ENCODE assay signal across 2 cellular contexts in the genomic region with DNA sequence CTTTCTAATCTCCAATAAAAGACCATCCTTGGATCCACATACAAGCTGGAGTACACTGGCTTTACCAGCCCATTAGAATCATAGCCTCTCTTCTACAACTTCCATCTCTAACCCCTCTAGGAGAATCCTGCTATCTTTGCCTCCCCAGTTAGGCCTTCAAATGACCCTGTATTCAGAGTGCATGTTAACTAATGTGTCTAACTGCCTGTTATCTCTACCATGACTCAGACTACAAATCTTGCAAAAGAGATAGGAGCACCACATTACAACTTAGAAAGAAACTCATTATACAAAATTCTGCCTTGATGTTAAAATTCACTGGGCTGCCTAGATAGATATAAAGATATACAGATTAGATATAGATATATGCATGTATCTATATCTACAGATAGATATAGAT.
A peak's percentile ranks its signal among the peaks of the same experiment; 100 is the strongest.
TF ChIP-seq lines count a peak whose summit lies in the region.

No MANE protein-coding gene starts in this region.

TF ChIP-seq in SK-N-SH treated with all-trans-retinoic acid at 6 μM for 48 hours, 23 proteins besides CTCF, POLR2A, EP300 and RAD21:
- TF ChIP-seq ISL1 (CRISPR knock-in tag; IDR thresholded peaks at IDR 0.05) (peak; percentile 31; the same call in 1 of the 2 replicates), ZNF8 (CRISPR knock-in tag; IDR thresholded peaks at IDR 0.05) (no peak)
TF ChIP-seq in SK-N-SH treated with all-trans-retinoic acid at 6 μM for 48 hours: peak in this region for 1.

TF ChIP-seq in SK-N-SH, 30 proteins besides CTCF, POLR2A, EP300 and RAD21:
- no peak for TF ChIP-seq YY1 (IDR thresholded peaks at IDR 0.05; ENCODE audit: low read depth)
- TF ChIP-seq, protein P1, sequence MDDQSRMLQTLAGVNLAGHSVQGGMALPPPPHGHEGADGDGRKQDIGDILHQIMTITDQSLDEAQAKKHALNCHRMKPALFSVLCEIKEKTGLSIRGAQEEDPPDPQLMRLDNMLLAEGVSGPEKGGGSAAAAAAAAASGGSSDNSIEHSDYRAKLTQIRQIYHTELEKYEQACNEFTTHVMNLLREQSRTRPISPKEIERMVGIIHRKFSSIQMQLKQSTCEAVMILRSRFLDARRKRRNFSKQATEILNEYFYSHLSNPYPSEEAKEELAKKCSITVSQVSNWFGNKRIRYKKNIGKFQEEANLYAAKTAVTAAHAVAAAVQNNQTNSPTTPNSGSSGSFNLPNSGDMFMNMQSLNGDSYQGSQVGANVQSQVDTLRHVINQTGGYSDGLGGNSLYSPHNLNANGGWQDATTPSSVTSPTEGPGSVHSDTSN (IDR thresholded peaks at IDR 0.05), result no peak
- TF ChIP-seq, protein P2, sequence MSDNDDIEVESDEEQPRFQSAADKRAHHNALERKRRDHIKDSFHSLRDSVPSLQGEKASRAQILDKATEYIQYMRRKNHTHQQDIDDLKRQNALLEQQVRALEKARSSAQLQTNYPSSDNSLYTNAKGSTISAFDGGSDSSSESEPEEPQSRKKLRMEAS (IDR thresholded peaks at IDR 0.05; ENCODE audit: low read depth), result no peak
- TF ChIP-seq, protein P3, sequence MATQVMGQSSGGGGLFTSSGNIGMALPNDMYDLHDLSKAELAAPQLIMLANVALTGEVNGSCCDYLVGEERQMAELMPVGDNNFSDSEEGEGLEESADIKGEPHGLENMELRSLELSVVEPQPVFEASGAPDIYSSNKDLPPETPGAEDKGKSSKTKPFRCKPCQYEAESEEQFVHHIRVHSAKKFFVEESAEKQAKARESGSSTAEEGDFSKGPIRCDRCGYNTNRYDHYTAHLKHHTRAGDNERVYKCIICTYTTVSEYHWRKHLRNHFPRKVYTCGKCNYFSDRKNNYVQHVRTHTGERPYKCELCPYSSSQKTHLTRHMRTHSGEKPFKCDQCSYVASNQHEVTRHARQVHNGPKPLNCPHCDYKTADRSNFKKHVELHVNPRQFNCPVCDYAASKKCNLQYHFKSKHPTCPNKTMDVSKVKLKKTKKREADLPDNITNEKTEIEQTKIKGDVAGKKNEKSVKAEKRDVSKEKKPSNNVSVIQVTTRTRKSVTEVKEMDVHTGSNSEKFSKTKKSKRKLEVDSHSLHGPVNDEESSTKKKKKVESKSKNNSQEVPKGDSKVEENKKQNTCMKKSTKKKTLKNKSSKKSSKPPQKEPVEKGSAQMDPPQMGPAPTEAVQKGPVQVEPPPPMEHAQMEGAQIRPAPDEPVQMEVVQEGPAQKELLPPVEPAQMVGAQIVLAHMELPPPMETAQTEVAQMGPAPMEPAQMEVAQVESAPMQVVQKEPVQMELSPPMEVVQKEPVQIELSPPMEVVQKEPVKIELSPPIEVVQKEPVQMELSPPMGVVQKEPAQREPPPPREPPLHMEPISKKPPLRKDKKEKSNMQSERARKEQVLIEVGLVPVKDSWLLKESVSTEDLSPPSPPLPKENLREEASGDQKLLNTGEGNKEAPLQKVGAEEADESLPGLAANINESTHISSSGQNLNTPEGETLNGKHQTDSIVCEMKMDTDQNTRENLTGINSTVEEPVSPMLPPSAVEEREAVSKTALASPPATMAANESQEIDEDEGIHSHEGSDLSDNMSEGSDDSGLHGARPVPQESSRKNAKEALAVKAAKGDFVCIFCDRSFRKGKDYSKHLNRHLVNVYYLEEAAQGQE (IDR thresholded peaks at IDR 0.05; ENCODE audit: low read depth, low read length), result no peak
- no peak for TF ChIP-seq RFX5 (IDR thresholded peaks at IDR 0.05; ENCODE audit: low read length)
- TF ChIP-seq, protein P4, sequence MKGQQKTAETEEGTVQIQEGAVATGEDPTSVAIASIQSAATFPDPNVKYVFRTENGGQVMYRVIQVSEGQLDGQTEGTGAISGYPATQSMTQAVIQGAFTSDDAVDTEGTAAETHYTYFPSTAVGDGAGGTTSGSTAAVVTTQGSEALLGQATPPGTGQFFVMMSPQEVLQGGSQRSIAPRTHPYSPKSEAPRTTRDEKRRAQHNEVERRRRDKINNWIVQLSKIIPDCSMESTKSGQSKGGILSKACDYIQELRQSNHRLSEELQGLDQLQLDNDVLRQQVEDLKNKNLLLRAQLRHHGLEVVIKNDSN (IDR thresholded peaks at IDR 0.05; ENCODE audit: borderline replicate concordance, low read depth), result no peak
- TF ChIP-seq POLR2AphosphoS5 (IDR thresholded peaks at IDR 0.05; ENCODE audit: low read depth, low read length), result no peak
- TF ChIP-seq FOXJ3 (CRISPR knock-in tag; IDR thresholded peaks at IDR 0.05), result no peak
- no peak for TF ChIP-seq SIN3A (IDR thresholded peaks at IDR 0.05; ENCODE audit: borderline replicate concordance, low read depth, low read length)
- TF ChIP-seq, protein P5, sequence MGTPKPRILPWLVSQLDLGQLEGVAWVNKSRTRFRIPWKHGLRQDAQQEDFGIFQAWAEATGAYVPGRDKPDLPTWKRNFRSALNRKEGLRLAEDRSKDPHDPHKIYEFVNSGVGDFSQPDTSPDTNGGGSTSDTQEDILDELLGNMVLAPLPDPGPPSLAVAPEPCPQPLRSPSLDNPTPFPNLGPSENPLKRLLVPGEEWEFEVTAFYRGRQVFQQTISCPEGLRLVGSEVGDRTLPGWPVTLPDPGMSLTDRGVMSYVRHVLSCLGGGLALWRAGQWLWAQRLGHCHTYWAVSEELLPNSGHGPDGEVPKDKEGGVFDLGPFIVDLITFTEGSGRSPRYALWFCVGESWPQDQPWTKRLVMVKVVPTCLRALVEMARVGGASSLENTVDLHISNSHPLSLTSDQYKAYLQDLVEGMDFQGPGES (IDR thresholded peaks at IDR 0.05; ENCODE audit: low read depth, low read length), result no peak
- no peak for TF ChIP-seq ELF1 (IDR thresholded peaks at IDR 0.05)
- no peak for TF ChIP-seq RCOR1 (IDR thresholded peaks at IDR 0.05; ENCODE audit: low read length)
- TF ChIP-seq MXI1 (IDR thresholded peaks at IDR 0.05; ENCODE audit: low read depth, low read length), result no peak
- TF ChIP-seq FOXM1 (IDR thresholded peaks at IDR 0.05; ENCODE audit: low read depth), result no peak
- no peak for TF ChIP-seq GATA2 (CRISPR knock-in tag; IDR thresholded peaks at IDR 0.05)
